ENCODE assay signal across 1 cellular context in the genomic region with DNA sequence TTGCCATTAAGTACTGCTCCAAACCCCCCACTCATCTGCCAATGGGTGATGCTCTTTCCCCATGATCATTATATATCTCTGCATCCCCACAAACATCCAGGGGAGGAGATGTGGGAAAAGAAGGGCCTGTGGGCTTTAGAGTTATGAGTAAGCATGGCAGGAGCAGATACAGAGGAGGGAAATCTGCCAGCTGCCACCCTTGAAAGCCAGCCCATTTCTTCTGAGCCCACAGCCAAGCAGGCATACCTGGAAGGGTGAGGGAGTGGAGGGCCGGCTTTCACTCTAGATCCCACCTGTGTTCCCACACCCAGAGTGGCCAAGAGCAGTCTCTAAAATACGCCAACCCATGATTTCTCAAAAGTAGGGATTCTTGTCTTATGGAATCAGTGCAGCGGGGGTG.
TF ChIP-seq lines count a peak whose summit lies in the region.

No MANE protein-coding gene starts in this region.

TF ChIP-seq in SK-N-SH treated with all-trans-retinoic acid at 6 μM for 48 hours, 23 proteins besides CTCF, POLR2A, EP300 and RAD21:
- TF ChIP-seq CSDC2 (CRISPR knock-in tag; IDR thresholded peaks at IDR 0.05) (no peak), ZNF70 (CRISPR knock-in tag; IDR thresholded peaks at IDR 0.05) (no peak), ZFP30 (CRISPR knock-in tag; IDR thresholded peaks at IDR 0.05) (no peak), BACH2 (CRISPR knock-in tag; IDR thresholded peaks at IDR 0.05; ENCODE audit: borderline replicate concordance) (no peak), OSR1 (CRISPR knock-in tag; IDR thresholded peaks at IDR 0.05) (no peak), ZNF565 (CRISPR knock-in tag; conservative IDR thresholded peaks at IDR 0.05; ENCODE audit: low read depth) (no peak), ESRRG (CRISPR knock-in tag; IDR thresholded peaks at IDR 0.05) (no peak), ZFP3 (CRISPR knock-in tag; IDR thresholded peaks at IDR 0.05) (no peak), PPARA (CRISPR knock-in tag; IDR thresholded peaks at IDR 0.05; ENCODE audit: borderline replicate concordance) (no peak), TCF4 (CRISPR knock-in tag; IDR thresholded peaks at IDR 0.05; ENCODE audit: borderline replicate concordance) (no peak), RARB (CRISPR knock-in tag; IDR thresholded peaks at IDR 0.05) (no peak), ZNF8 (CRISPR knock-in tag; IDR thresholded peaks at IDR 0.05) (no peak)
- TF ChIP-seq, protein P1, sequence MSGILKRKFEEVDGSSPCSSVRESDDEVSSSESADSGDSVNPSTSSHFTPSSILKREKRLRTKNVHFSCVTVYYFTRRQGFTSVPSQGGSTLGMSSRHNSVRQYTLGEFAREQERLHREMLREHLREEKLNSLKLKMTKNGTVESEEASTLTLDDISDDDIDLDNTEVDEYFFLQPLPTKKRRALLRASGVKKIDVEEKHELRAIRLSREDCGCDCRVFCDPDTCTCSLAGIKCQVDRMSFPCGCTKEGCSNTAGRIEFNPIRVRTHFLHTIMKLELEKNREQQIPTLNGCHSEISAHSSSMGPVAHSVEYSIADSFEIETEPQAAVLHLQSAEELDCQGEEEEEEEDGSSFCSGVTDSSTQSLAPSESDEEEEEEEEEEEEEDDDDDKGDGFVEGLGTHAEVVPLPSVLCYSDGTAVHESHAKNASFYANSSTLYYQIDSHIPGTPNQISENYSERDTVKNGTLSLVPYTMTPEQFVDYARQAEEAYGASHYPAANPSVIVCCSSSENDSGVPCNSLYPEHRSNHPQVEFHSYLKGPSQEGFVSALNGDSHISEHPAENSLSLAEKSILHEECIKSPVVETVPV (CRISPR knock-in tag; IDR thresholded peaks at IDR 0.05): no peak
- TF ChIP-seq, protein P2, sequence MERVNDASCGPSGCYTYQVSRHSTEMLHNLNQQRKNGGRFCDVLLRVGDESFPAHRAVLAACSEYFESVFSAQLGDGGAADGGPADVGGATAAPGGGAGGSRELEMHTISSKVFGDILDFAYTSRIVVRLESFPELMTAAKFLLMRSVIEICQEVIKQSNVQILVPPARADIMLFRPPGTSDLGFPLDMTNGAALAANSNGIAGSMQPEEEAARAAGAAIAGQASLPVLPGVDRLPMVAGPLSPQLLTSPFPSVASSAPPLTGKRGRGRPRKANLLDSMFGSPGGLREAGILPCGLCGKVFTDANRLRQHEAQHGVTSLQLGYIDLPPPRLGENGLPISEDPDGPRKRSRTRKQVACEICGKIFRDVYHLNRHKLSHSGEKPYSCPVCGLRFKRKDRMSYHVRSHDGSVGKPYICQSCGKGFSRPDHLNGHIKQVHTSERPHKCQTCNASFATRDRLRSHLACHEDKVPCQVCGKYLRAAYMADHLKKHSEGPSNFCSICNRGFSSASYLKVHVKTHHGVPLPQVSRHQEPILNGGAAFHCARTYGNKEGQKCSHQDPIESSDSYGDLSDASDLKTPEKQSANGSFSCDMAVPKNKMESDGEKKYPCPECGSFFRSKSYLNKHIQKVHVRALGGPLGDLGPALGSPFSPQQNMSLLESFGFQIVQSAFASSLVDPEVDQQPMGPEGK (CRISPR knock-in tag; IDR thresholded peaks at IDR 0.05; ENCODE audit: borderline replicate concordance): no peak
- TF ChIP-seq, protein P3, sequence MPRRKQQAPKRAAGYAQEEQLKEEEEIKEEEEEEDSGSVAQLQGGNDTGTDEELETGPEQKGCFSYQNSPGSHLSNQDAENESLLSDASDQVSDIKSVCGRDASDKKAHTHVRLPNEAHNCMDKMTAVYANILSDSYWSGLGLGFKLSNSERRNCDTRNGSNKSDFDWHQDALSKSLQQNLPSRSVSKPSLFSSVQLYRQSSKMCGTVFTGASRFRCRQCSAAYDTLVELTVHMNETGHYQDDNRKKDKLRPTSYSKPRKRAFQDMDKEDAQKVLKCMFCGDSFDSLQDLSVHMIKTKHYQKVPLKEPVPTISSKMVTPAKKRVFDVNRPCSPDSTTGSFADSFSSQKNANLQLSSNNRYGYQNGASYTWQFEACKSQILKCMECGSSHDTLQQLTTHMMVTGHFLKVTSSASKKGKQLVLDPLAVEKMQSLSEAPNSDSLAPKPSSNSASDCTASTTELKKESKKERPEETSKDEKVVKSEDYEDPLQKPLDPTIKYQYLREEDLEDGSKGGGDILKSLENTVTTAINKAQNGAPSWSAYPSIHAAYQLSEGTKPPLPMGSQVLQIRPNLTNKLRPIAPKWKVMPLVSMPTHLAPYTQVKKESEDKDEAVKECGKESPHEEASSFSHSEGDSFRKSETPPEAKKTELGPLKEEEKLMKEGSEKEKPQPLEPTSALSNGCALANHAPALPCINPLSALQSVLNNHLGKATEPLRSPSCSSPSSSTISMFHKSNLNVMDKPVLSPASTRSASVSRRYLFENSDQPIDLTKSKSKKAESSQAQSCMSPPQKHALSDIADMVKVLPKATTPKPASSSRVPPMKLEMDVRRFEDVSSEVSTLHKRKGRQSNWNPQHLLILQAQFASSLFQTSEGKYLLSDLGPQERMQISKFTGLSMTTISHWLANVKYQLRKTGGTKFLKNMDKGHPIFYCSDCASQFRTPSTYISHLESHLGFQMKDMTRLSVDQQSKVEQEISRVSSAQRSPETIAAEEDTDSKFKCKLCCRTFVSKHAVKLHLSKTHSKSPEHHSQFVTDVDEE (CRISPR knock-in tag; IDR thresholded peaks at IDR 0.05): no peak
